Comparison of ENCODE assay signal across 8 cellular contexts in the genomic region with DNA sequence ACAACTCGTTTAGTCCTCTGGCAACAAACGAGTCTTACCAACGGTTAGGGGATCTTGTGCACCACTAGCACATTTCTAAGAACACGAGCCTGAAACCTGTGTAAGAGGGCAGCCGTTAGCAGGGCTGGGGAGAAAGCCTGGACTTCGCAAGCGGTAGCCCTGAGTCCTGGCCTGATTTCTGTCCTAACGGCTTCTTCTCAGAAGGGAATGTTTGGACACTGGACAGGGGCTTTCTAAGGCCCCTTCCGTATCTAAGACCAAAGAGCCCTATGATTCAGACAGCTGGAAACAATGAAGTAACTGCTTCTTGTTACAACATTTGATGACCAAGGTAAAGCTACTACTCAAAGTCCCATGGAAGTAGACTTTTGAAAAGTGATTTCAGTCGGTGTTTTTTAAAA. TPM values are rescaled to one million over a fixed set of nuclear protein-coding genes. Genes with fewer than 3 reads are reported as not detected.
DNase-seq lines count a peak whose midpoint lies in the region; ATAC-seq and TF ChIP-seq lines count a peak whose summit lies in the region.

No MANE protein-coding gene starts in this region.

- no peaks in the 10 kb centered on the region for H3K9me3 ChIP-seq in smooth muscle cell (replicated peaks; ENCODE audit: low read depth)

- H3K27me3 ChIP-seq in smooth muscle cell (ENCODE audit: low read depth), result no peaks in the 10 kb centered on the region

- no peak overlapping the region for H2AFZ ChIP-seq in smooth muscle cell (ENCODE audit: low read depth)

- H3K9ac ChIP-seq in smooth muscle cell (ENCODE audit: low read depth), result peak overlapping the region; percentile 93

- H3K4me1 ChIP-seq in smooth muscle cell (ENCODE audit: low read depth), result peaks cover 32% of the 10 kb centered on the region

- no peak for DNase-seq in activated T-cell treated with anti-CD3 and anti-CD28 coated beads, Interleukin-2, amount 50 U/mL, for 4 hours
- DNase-seq in activated T-cell treated with anti-CD3 and anti-CD28 coated beads for 4 hours (no peak), hepatic stellate cell (ENCODE audit: low spot score) (peak; percentile 26), smooth muscle cell (lab: John Stamatoyannopoulos, UW; ENCODE audit: unreplicated experiment) (no peak), iPS-NIHi11 (ENCODE audit: low spot score) (no peak), NCI-H1694 treated with DMSO at 0.1 percent for 48 hours (lab: John Stamatoyannopoulos, UW) (no peak)
- DNase-seq in T-helper 2 cell treated with Interferon-gamma antibody and Interleukin-4, amounts not matched to agents 5 μg/mL and 100 μg/mL, for 36 hours (ENCODE audit: low spot score), result no peak

- H3K27ac Mint-ChIP-seq in T-helper 2 cell treated with Interferon-gamma antibody and Interleukin-4, amounts not matched to agents 5 μg/mL and 100 μg/mL, for 36 hours, result no peak overlapping the region

- peaks cover 29% of the 10 kb centered on the region for H3K36me3 Mint-ChIP-seq in activated T-cell treated with anti-CD3 and anti-CD28 coated beads, Interleukin-2, amount 50 U/mL, for 4 hours (ENCODE audit: insufficient read depth)
- peaks cover 32% of the 10 kb centered on the region for H3K36me3 Mint-ChIP-seq in T-helper 2 cell treated with Interferon-gamma antibody and Interleukin-4, amounts not matched to agents 5 μg/mL and 100 μg/mL, for 36 hours (ENCODE audit: low read depth)

- no peaks in the 10 kb centered on the region for H3K27me3 Mint-ChIP-seq in activated T-cell treated with anti-CD3 and anti-CD28 coated beads, Interleukin-2, amount 50 U/mL, for 4 hours (ENCODE audit: low read depth)
- H3K27me3 Mint-ChIP-seq in T-helper 2 cell treated with Interferon-gamma antibody and Interleukin-4, amounts not matched to agents 5 μg/mL and 100 μg/mL, for 36 hours (ENCODE audit: low read depth), result no peaks in the 10 kb centered on the region

- peak overlapping the region; percentile 93 for H3K4me3 Mint-ChIP-seq in activated T-cell treated with anti-CD3 and anti-CD28 coated beads, Interleukin-2, amount 50 U/mL, for 4 hours
- peak overlapping the region; percentile 92 for H3K4me3 Mint-ChIP-seq in T-helper 2 cell treated with Interferon-gamma antibody and Interleukin-4, amounts not matched to agents 5 μg/mL and 100 μg/mL, for 36 hours

- no peak for TF ChIP-seq CTCF in smooth muscle cell (IDR thresholded peaks at IDR 0.05; ENCODE audit: borderline replicate concordance, insufficient read depth, poor library complexity, severe bottlenecking)

- H4K20me1 ChIP-seq in smooth muscle cell (ENCODE audit: low read depth), result peaks cover 66% of the 10 kb centered on the region

- H3K4me2 ChIP-seq in smooth muscle cell, result peak overlapping the region; percentile 86

- H3K79me2 ChIP-seq in smooth muscle cell (ENCODE audit: low read depth), result peaks cover 66% of the 10 kb centered on the region

- H3K27ac ChIP-seq in smooth muscle cell (ENCODE audit: low read depth), result peak overlapping the region; percentile 94

- H3K9me3 Mint-ChIP-seq in activated T-cell treated with anti-CD3 and anti-CD28 coated beads, Interleukin-2, amount 50 U/mL, for 4 hours, result no peaks in the 10 kb centered on the region
- H3K9me3 Mint-ChIP-seq in T-helper 2 cell treated with Interferon-gamma antibody and Interleukin-4, amounts not matched to agents 5 μg/mL and 100 μg/mL, for 36 hours, result no peaks in the 10 kb centered on the region

- peaks cover 61% of the 10 kb centered on the region for H3K4me1 Mint-ChIP-seq in activated T-cell treated with anti-CD3 and anti-CD28 coated beads, Interleukin-2, amount 50 U/mL, for 4 hours (ENCODE audit: low read depth)
- H3K4me1 Mint-ChIP-seq in T-helper 2 cell treated with Interferon-gamma antibody and Interleukin-4, amounts not matched to agents 5 μg/mL and 100 μg/mL, for 36 hours (ENCODE audit: low read depth), result peaks cover 58% of the 10 kb centered on the region

- peak overlapping the region; percentile 98 for H3K4me3 ChIP-seq in smooth muscle cell

- 12% methylated on average over 10 of the region's 10 CpGs for WGBS in smooth muscle cell (ENCODE audit: low lambda C conversion rate)

- no peaks in the 10 kb centered on the region for H3K36me3 ChIP-seq in smooth muscle cell (ENCODE audit: low read depth)

- H3F3A ChIP-seq in smooth muscle cell (ENCODE audit: low read depth), result no peaks in the 10 kb centered on the region

- ATAC-seq in activated T-cell treated with anti-CD3 and anti-CD28 coated beads, Interleukin-2, amount 50 U/mL, for 4 hours, result no peak
- no peak for ATAC-seq in HG03045 (IDR thresholded peaks at IDR 0.05; ENCODE audit: unreplicated experiment)

RNA-seq across cellular contexts. Expression of a gene that starts 2.2 kb away (rescaled TPM):
- 10 to 100 TPM; 52.4 to 72.4 (median 66.4) TPM for total RNA-seq in activated T-cell treated with anti-CD3 and anti-CD28 coated beads, Interleukin-2, amount 50 U/mL, for 4 hours
- 61.8 and 77.4 TPM in 2 replicates for total RNA-seq in smooth muscle cell
- 31.0 and 42.8 TPM in 2 replicates for polyA plus RNA-seq in smooth muscle cell
